ENCODE assay signal across 19 cellular contexts in genomic region chr11:47726878-47727514, GRCh38.
"Had no signal": no experiment of that assay in that cellular context is flagged by ENCODE, and none has a peak within 500 bp of the region (broad histone marks: within the 10 kb centered on the region; RNA-seq: fewer than 3 reads in every experiment).

No MANE protein-coding gene starts in this region.

- H3K9ac ChIP-seq: parathyroid adenoma had no signal

- ATAC-seq: foreskin keratinocyte; left lung; sciatic nerve; stimulated activated memory B cell treated with anti-CD40 and anti-IgM and Interleukin-4, amounts not matched to agents 10 μg/mL and 1 μg/mL and 100 μg/mL, for 72 hours had no signal

- H3K27ac ChIP-seq: colonic mucosa, esophagus squamous epithelium, foreskin keratinocyte, left lung, parathyroid adenoma, prostate gland, spleen, tibial artery, upper lobe of left lung, uterus had no signal

- H3K9me3 ChIP-seq: colonic mucosa, esophagus squamous epithelium, left lung, prostate gland, spleen, tibial artery, upper lobe of left lung, uterus had no signal

- H3K36me3 ChIP-seq: uterus had no signal

- H3K4me1 ChIP-seq: colonic mucosa, esophagus squamous epithelium, foreskin keratinocyte, parathyroid adenoma, prostate gland, upper lobe of left lung, uterus had no signal

- H3K4me3 ChIP-seq: colonic mucosa, esophagus squamous epithelium, left lung, prostate gland, spleen, tibial artery, upper lobe of left lung, uterus had no signal

- H3K27me3 ChIP-seq: colonic mucosa, esophagus squamous epithelium, foreskin keratinocyte, left lung, spleen, tibial artery, upper lobe of left lung, uterus had no signal

- DNase-seq: colonic mucosa; dermis blood vessel endothelial cell; esophagus squamous epithelium; foreskin keratinocyte; kidney glomerular epithelial cell; left lung; mesendoderm; naive B cell; spleen; stimulated activated CD4-positive, alpha-beta T cell treated with anti-CD3 and anti-CD28 coated beads, Interleukin-15, amount 100 ng/mL, for 24 hours; stimulated activated CD4-positive, alpha-beta T cell treated with anti-CD3 and anti-CD28 coated beads, Interleukin-1b, Interleukin-23, amount 100 ng/mL, for 48 hours; stimulated activated CD4-positive, alpha-beta T cell treated with anti-CD3 and anti-CD28 coated beads, Interleukin-4, amount 100 ng/mL, for 24 hours; tibial artery; upper lobe of left lung; uterus had no signal
